8 cellular contexts compared by ENCODE assay signal in the genomic region with DNA sequence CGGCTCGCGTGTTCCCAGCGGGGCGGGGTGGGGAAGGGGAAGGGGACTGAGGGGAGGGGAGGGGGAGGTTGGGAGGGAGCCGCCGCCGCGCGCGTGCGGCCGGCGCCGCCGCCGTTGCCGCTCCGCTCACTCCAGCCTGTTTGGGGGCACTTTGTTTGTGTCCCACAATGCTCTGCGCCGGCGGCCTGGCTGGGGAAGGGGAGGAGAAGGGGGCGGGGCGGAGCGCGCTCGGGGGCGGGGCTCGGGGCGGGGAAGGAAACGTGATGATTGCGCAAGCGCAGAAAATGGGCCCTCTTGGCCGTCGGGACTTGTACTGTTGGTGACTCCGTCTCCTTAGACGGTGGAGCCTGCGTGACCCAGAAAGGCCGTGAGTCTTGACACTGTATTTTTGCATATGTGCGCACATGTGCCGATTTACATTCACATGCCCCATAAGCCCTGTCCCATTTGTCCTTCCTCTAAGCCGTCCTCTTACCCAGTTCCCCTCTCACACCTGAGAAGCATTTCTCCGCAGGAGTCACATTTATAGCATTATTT. TPM values are rescaled to one million over a fixed set of nuclear protein-coding genes. Genes with fewer than 3 reads are reported as not detected.
DNase-seq lines count a peak whose midpoint lies in the region; ATAC-seq and TF ChIP-seq lines count a peak whose summit lies in the region.

A gene with protein sequence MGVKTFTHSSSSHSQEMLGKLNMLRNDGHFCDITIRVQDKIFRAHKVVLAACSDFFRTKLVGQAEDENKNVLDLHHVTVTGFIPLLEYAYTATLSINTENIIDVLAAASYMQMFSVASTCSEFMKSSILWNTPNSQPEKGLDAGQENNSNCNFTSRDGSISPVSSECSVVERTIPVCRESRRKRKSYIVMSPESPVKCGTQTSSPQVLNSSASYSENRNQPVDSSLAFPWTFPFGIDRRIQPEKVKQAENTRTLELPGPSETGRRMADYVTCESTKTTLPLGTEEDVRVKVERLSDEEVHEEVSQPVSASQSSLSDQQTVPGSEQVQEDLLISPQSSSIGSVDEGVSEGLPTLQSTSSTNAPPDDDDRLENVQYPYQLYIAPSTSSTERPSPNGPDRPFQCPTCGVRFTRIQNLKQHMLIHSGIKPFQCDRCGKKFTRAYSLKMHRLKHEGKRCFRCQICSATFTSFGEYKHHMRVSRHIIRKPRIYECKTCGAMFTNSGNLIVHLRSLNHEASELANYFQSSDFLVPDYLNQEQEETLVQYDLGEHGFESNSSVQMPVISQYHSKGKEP (minus strand): TSS at position 169 of the 537 bp plus-strand sequence. CDS start 53,044 bp downstream, outside the sequence.

- no peak for TF ChIP-seq CTCF in Caco-2 (IDR thresholded peaks at IDR 0.05; ENCODE audit: insufficient read depth in 1 of 2, low read depth in 1 of 2, low read length in 1 of 2, severe bottlenecking in 1 of 2, unreplicated experiment in 1 of 2)
- TF ChIP-seq CTCF in OCI-LY1 (IDR thresholded peaks at IDR 0.05; ENCODE audit: low read length), result no peak
- no peak for TF ChIP-seq CTCF in epithelial cell of esophagus (IDR thresholded peaks at IDR 0.05; ENCODE audit: insufficient read depth, low read depth, low read length, missing control alignments)
- no peak for TF ChIP-seq CTCF in mucosa of descending colon (IDR thresholded peaks at IDR 0.05)

- H3K27ac ChIP-seq in HUES48 (ENCODE audit: low read depth, low read length) (peak within 1 kb of the TSS; percentile 92), OCI-LY1 (ENCODE audit: low read depth, low read length, poor library complexity, severe bottlenecking) (peak within 1 kb of the TSS; percentile 74)

- peak within 1 kb of the TSS; percentile 48 for H3K9ac ChIP-seq in HUES48 (ENCODE audit: low read depth, low read length)
- peak within 1 kb of the TSS; percentile 84 for H3K9ac ChIP-seq in OCI-LY1 (ENCODE audit: low read length)

- DNase-seq in Caco-2, result peak; percentile 95 to 97
- DNase-seq in activated T-cell treated with anti-CD3 and anti-CD28 coated beads for 1 hour (ENCODE audit: low read depth), result peak; percentile 93
- DNase-seq in epithelial cell of esophagus (ENCODE audit: low read depth), result peak; percentile 91
- DNase-seq in mucosa of descending colon, result peak; percentile 93 to 95 (median 95)
- DNase-seq in stimulated activated CD8-positive, alpha-beta memory T cell treated with anti-CD3 and anti-CD28 coated beads, Interleukin-4, amount 100 ng/mL, for 1 hour (ENCODE audit: low read depth in 2 of 2, low spot score in 1 of 2), result peak; percentile 80 to 85

- H3K27me3 Mint-ChIP-seq in Caco-2 (ENCODE audit: insufficient read depth, unreplicated experiment), result no peaks in the 10 kb centered on the region

- peaks cover 2% of the 10 kb centered on the region for H3K9me3 Mint-ChIP-seq in Caco-2 (ENCODE audit: unreplicated experiment)

- no TSS peak for BruUV-seq in Caco-2 (replicated peaks; lab: Mats Ljungman, UMichigan)

- peaks cover 50% of the 10 kb centered on the region for H3K4me1 Mint-ChIP-seq in Caco-2 (ENCODE audit: low read depth, unreplicated experiment)

- H3K27ac Mint-ChIP-seq in Caco-2 (ENCODE audit: unreplicated experiment), result peak within 1 kb of the TSS; percentile 87

- H3K36me3 ChIP-seq in Caco-2 (ENCODE audit: control insufficient read depth, insufficient read depth, low read length) (no peaks in the 10 kb centered on the region), HUES48 (ENCODE audit: control insufficient read depth, insufficient read depth, low read length) (no peaks in the 10 kb centered on the region; the same call in 1 of the 2 replicates), OCI-LY1 (ENCODE audit: insufficient read depth, low read length) (no peaks in the 10 kb centered on the region), mucosa of descending colon (ENCODE audit: low read depth) (no peaks in the 10 kb centered on the region)

- H3K79me2 ChIP-seq in OCI-LY1 (ENCODE audit: insufficient read depth, low read length), result peaks cover 41% of the 10 kb centered on the region

- peak within 1 kb of the TSS; percentile 62 for H3K4me3 ChIP-seq in Caco-2 (ENCODE audit: low read depth, low read length)
- peak within 1 kb of the TSS; percentile 79 for H3K4me3 ChIP-seq in HUES48 (ENCODE audit: low read depth, low read length)
- peak within 1 kb of the TSS; percentile 72 for H3K4me3 ChIP-seq in OCI-LY1 (ENCODE audit: low read depth, low read length, poor library complexity, severe bottlenecking)
- H3K4me3 ChIP-seq in epithelial cell of esophagus (ENCODE audit: low read length), result peak within 1 kb of the TSS; percentile 79
- peak within 1 kb of the TSS; percentile 71 for H3K4me3 ChIP-seq in mucosa of descending colon

- H2AFZ ChIP-seq in OCI-LY1 (ENCODE audit: low read length), result peak within 1 kb of the TSS; percentile 59; the same call in 1 of the 2 replicates

- ATAC-seq in GM21381 (IDR thresholded peaks at IDR 0.05; ENCODE audit: unreplicated experiment) (peak; percentile 64), mucosa of descending colon (peak; percentile 95)

- peak within 1 kb of the TSS; percentile 89 for H3K4me3 Mint-ChIP-seq in Caco-2 (ENCODE audit: unreplicated experiment)

- H3K4me1 ChIP-seq in Caco-2 (peaks cover 30% of the 10 kb centered on the region), HUES48 (ENCODE audit: control insufficient read depth, insufficient read depth, low read length) (peaks cover 51% of the 10 kb centered on the region), OCI-LY1 (ENCODE audit: insufficient read depth, low read length, severe bottlenecking) (peaks cover 46% of the 10 kb centered on the region), mucosa of descending colon (ENCODE audit: low read depth) (no peaks in the 10 kb centered on the region)

- POLR2A ChIA-PET in Caco-2 (lab: Charles Lee), result no interaction called here

- H3K27me3 ChIP-seq in Caco-2 (replicated peaks; ENCODE audit: control insufficient read depth, insufficient read depth, low read length), result no peaks in the 10 kb centered on the region
- H3K27me3 ChIP-seq in HUES48 (ENCODE audit: control insufficient read depth, insufficient read depth, low read length), result no peaks in the 10 kb centered on the region
- H3K27me3 ChIP-seq in OCI-LY1 (ENCODE audit: insufficient read depth, low read length), result no peaks in the 10 kb centered on the region

- H3K9me3 ChIP-seq in Caco-2 (peaks cover 3% of the 10 kb centered on the region; the same call in 1 of the 2 replicates), HUES48 (ENCODE audit: control insufficient read depth, insufficient read depth, low read length) (no peaks in the 10 kb centered on the region), OCI-LY1 (ENCODE audit: low read length) (no peaks in the 10 kb centered on the region), mucosa of descending colon (no peaks in the 10 kb centered on the region)

- peak within 1 kb of the TSS; percentile 96 for H3K4me2 ChIP-seq in OCI-LY1 (ENCODE audit: low read length)

- H3F3A ChIP-seq in OCI-LY1 (ENCODE audit: insufficient read depth, low read length), result no peaks in the 10 kb centered on the region

- CTCF ChIA-PET in Caco-2 (lab: Charles Lee), result no interaction called here

- H3K9me2 ChIP-seq in OCI-LY1 (ENCODE audit: low read depth, low read length), result no peaks in the 10 kb centered on the region

- intact Hi-C loops in Caco-2 (cut with micrococcal nuclease; ENCODE audit: unreplicated experiment) (loop anchor here (5.0 to 10.0 kb wide), 2 partner anchors 57 to 410 kb away; no protein-coding TSS in a partner anchor), mucosa of descending colon (cut with DNase I, micrococcal nuclease) (no loop called here)

- peaks cover 33% of the 10 kb centered on the region for H3K36me3 Mint-ChIP-seq in Caco-2 (ENCODE audit: insufficient read depth, unreplicated experiment)

- H4K20me1 ChIP-seq in OCI-LY1 (ENCODE audit: insufficient read depth, low read length), result no peaks in the 10 kb centered on the region

RNA-seq across cellular contexts. Expression of the gene that starts here (rescaled TPM):
- total RNA-seq in Caco-2 (2022), result 49.5 and 53.6 TPM in 2 replicates
- total RNA-seq in mucosa of descending colon, result 10 to 100 TPM; 26.5 to 56.8 (median 32.4) TPM

Comparison
In these comparisons a context has a peak if more than half of its experiments do, and no peak if none do; other contexts are left out.
1. Peak in every context shown above with its lines: DNase-seq, ATAC-seq, H3K4me3 ChIP-seq and H3K27ac ChIP-seq.